ENCODE assay signal across 8 cellular contexts in genomic region chr7:87506243-87507180, GRCh38. TPM values are rescaled to one million over a fixed set of nuclear protein-coding genes. Genes with fewer than 3 reads are reported as not detected.
DNase-seq lines count a peak whose midpoint lies in the region; ATAC-seq and TF ChIP-seq lines count a peak whose summit lies in the region.

No MANE protein-coding gene starts in this region.

- TF ChIP-seq POLR2A in breast epithelium (IDR thresholded peaks at IDR 0.05) (no peak), upper lobe of left lung (IDR thresholded peaks at IDR 0.05) (no peak)

- no peaks in the 10 kb centered on the region for H3K9me3 Mint-ChIP-seq in neural crest cell
- no peaks in the 10 kb centered on the region for H3K9me3 Mint-ChIP-seq in endothelial cell (ENCODE audit: unreplicated experiment)

- no peak overlapping the region for H3K27ac ChIP-seq in breast epithelium
- no peak overlapping the region for H3K27ac ChIP-seq in upper lobe of left lung

- no peak for TF ChIP-seq EP300 in upper lobe of left lung (IDR thresholded peaks at IDR 0.05)

- H3K36me3 Mint-ChIP-seq in neural crest cell (ENCODE audit: low read depth) (no peaks in the 10 kb centered on the region), endothelial cell (ENCODE audit: low read depth, unreplicated experiment) (no peaks in the 10 kb centered on the region)

- H2AFZ ChIP-seq in Loucy (ENCODE audit: low read length): 0 out of 2 replicates have a peak overlapping the region, but pooled peaks have one; percentile 38

- no peaks in the 10 kb centered on the region for H3K36me3 ChIP-seq in Loucy (ENCODE audit: insufficient read depth, low read length)
- no peaks in the 10 kb centered on the region for H3K36me3 ChIP-seq in breast epithelium
- no peaks in the 10 kb centered on the region for H3K36me3 ChIP-seq in upper lobe of left lung

- 54 to 88% methylated on average over 2 to 3 of the region's 3 CpGs for WGBS in upper lobe of left lung, 2 donors

- H3K4me1 Mint-ChIP-seq in neural crest cell: peaks cover 16% of the 10 kb centered on the region
- peaks cover 3% of the 10 kb centered on the region for H3K4me1 Mint-ChIP-seq in endothelial cell (ENCODE audit: unreplicated experiment)

- H3K27me3 Mint-ChIP-seq in neural crest cell (ENCODE audit: low read depth): no peaks in the 10 kb centered on the region
- no peaks in the 10 kb centered on the region for H3K27me3 Mint-ChIP-seq in endothelial cell (ENCODE audit: unreplicated experiment)

- DNase-seq in ELR (ENCODE audit: low read depth) (peak; percentile 22), breast epithelium (ENCODE audit: low spot score in 2 of 2) (no peak), neural crest cell (ENCODE audit: low read depth, low spot score) (no peak), endothelial cell (ENCODE audit: low spot score) (no peak), AG08395 (ENCODE audit: low spot score) (no peak), upper lobe of left lung (no peak)
- DNase-seq in activated CD4-positive, alpha-beta T cell treated with anti-CD3 and anti-CD28 coated beads for 4 hours: no peak

- H3K4me3 Mint-ChIP-seq in neural crest cell (no peak overlapping the region), endothelial cell (ENCODE audit: unreplicated experiment) (no peak overlapping the region)

- H3K27me3 ChIP-seq in Loucy (ENCODE audit: insufficient read depth, low read length, poor library complexity, severe bottlenecking) (no peaks in the 10 kb centered on the region), breast epithelium (no peaks in the 10 kb centered on the region), upper lobe of left lung (no peaks in the 10 kb centered on the region)

- ATAC-seq in upper lobe of left lung (ENCODE audit: low FRiP score in 2 of 2): no peak

- H3K4me3 ChIP-seq in Loucy (ENCODE audit: low read length, poor library complexity, severe bottlenecking) (no peak overlapping the region), breast epithelium (no peak overlapping the region), upper lobe of left lung (no peak overlapping the region)

- no peak overlapping the region for H3K4me2 ChIP-seq in Loucy (ENCODE audit: low read depth, low read length, poor library complexity, severe bottlenecking)

- H3K9me3 ChIP-seq in Loucy (ENCODE audit: insufficient read depth, low read depth, low read length) (no peaks in the 10 kb centered on the region), breast epithelium (no peaks in the 10 kb centered on the region), upper lobe of left lung (no peaks in the 10 kb centered on the region)

- H4K20me1 ChIP-seq in Loucy (ENCODE audit: insufficient read depth, low read length, poor library complexity, severe bottlenecking): no peaks in the 10 kb centered on the region

- H3K27ac Mint-ChIP-seq in neural crest cell (ENCODE audit: unreplicated experiment) (no peak overlapping the region), endothelial cell (ENCODE audit: unreplicated experiment) (no peak overlapping the region)

- no peaks in the 10 kb centered on the region for H3K4me1 ChIP-seq in Loucy (ENCODE audit: insufficient read depth, low read length, poor library complexity, severe bottlenecking)
- H3K4me1 ChIP-seq in breast epithelium: no peaks in the 10 kb centered on the region
- H3K4me1 ChIP-seq in upper lobe of left lung: no peaks in the 10 kb centered on the region

- no peaks in the 10 kb centered on the region for H3K9me2 ChIP-seq in Loucy (replicated peaks; ENCODE audit: low read depth, low read length)

- H3K9ac ChIP-seq in Loucy (ENCODE audit: low read depth, low read length, poor library complexity, severe bottlenecking): no peak overlapping the region

- intact Hi-C loops in breast epithelium (cut with DNase I; ENCODE audit: low total_unique reads): no loop called here

- TF ChIP-seq CTCF in Loucy (conservative IDR thresholded peaks at IDR 0.05; ENCODE audit: low read length) (peak; percentile 69), breast epithelium (IDR thresholded peaks at IDR 0.05) (peak in 2 of 3 donors; percentile 15 to 32), neural crest cell (conservative IDR thresholded peaks at IDR 0.05) (peak; percentile 64), endothelial cell (IDR thresholded peaks at IDR 0.05; ENCODE audit: unreplicated experiment) (no peak), upper lobe of left lung (IDR thresholded peaks at IDR 0.05) (peak in 3 of 6 experiments; percentile 22 to 26 (median 23))

- no peaks in the 10 kb centered on the region for H3K79me2 ChIP-seq in Loucy (ENCODE audit: insufficient read depth, low read length)

- no peaks in the 10 kb centered on the region for H3F3A ChIP-seq in Loucy (ENCODE audit: low read depth)

RNA-seq across cellular contexts. Expression of gene ABCB4, which starts 31.0 kb away (rescaled TPM):
- 1 to 10 TPM in 2 of 3 donors, under 1 TPM in 1; 0.33 to 2.8 (median 1.3) TPM for total RNA-seq in breast epithelium
- 5.8 and 6.7 TPM in 2 replicates for total RNA-seq in neural crest cell
- 3.0 TPM for total RNA-seq in endothelial cell (ENCODE audit: unreplicated experiment)
- under 1 TPM in 3 of 6 donors, not detected in 3; 0.06 to 0.47 (median 0.15) TPM for total RNA-seq in upper lobe of left lung
